8 cellular contexts compared by ENCODE assay signal in the genomic region with DNA sequence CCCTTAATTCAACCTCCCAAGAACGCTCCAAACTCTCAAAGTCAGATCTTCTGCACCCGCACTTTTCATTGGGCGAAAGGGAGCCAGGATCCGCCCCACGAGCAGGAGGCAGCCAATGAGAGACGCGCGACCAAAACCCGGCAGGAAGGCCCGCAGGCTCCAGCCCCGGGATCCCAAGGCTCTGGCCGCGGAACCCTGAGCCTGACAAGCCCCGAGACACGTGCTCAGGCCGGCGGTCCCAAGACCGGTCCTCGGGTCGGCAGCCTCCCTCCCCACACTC.
DNase-seq lines count a peak whose midpoint lies in the region; ATAC-seq and TF ChIP-seq lines count a peak whose summit lies in the region.

No MANE protein-coding gene starts in this region.

- DNase-seq in AG10803 (ENCODE audit: low read depth) (peak; percentile 89), NCI-H510A (lab: John Stamatoyannopoulos, UW) (peak; percentile 82), left kidney (ENCODE audit: low read depth, low spot score) (peak; percentile 96)
- DNase-seq in activated CD4-positive, alpha-beta T cell treated with anti-CD3 and anti-CD28 coated beads for 4 hours: peak; percentile 86
- DNase-seq in stimulated activated CD4-positive, alpha-beta T cell treated with anti-CD3 and anti-CD28 coated beads, Interleukin-1b, Interleukin-23, amount 100 ng/mL, for 48 hours: peak; percentile 90

- ATAC-seq in GM19023 (IDR thresholded peaks at IDR 0.05; ENCODE audit: unreplicated experiment) (peak; percentile 83), HG03280 (IDR thresholded peaks at IDR 0.05; ENCODE audit: unreplicated experiment) (peak; percentile 86)

- H3K4me3 ChIP-seq in AG10803 (ENCODE audit: low read length): peak overlapping the region; percentile 86

- peak overlapping the region; percentile 98 for H3K27ac ChIP-seq in cingulate gyrus (ENCODE audit: low read depth, low read length)

- TF ChIP-seq CTCF in AG10803 (conservative IDR thresholded peaks at IDR 0.05; ENCODE audit: low read length): no peak

Comparison
In these comparisons a context has a peak if more than half of its experiments do, and no peak if none do; other contexts are left out.
1. Peak in every context shown above with its lines: DNase-seq, ATAC-seq, H3K4me3 ChIP-seq and H3K27ac ChIP-seq.